Comparison of ENCODE assay signal across 18 cellular contexts in the genomic region with DNA sequence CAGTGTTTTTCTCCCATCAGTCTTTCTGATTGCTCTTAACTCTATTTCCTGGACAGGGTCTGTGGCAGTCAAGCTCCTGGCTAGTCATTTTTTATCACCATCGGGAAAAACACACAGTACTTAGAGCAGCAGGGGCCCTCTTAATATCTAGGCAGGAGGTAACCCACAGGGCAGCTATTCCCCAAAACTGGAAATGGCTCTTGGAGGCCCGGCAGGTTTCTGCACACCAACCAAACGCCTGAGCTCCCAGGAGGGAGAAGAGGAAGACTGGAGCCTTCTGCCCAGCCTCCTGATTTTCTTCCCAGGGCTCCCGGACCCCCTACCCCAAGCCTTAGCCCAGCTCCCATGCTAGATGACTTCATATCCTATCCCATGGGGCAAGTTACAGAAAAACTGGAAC. TPM values are rescaled to one million over a fixed set of nuclear protein-coding genes. Genes with fewer than 3 reads are reported as not detected.
DNase-seq lines count a peak whose midpoint lies in the region; ATAC-seq, FAIRE-seq and TF ChIP-seq lines count a peak whose summit lies in the region.
"Had no signal": no experiment of that assay in that cellular context is flagged by ENCODE, and none has a peak within 500 bp of the region (broad histone marks: within the 10 kb centered on the region; RNA-seq: fewer than 3 reads in every experiment).

No MANE protein-coding gene starts in this region.

- H3K27me3 ChIP-seq in neural cell (ENCODE audit: insufficient read depth, low read depth, low read length) (no peaks in the 10 kb centered on the region), small intestine (ENCODE audit: control insufficient read depth in 2 of 2, insufficient read depth in 2 of 2, low read length in 2 of 2) (no peaks in the 10 kb centered on the region), stomach (peaks cover 0 to 37% (median 0%) of the 10 kb centered on the region in 3 donors)
- H3K27me3 ChIP-seq: BLaER1 had no signal

- H3K27me3 Mint-ChIP-seq in activated CD8-positive, alpha-beta memory T cell treated with anti-CD3 and anti-CD28 coated beads, Interleukin-2, amount 10 ng/mL, durations not matched to agents 7 days and 5 days = peaks cover 7% of the 10 kb centered on the region

- TF ChIP-seq RAD21 in neural cell (conservative IDR thresholded peaks at IDR 0.05) = no peak

- H3K4me2 ChIP-seq in neural cell (ENCODE audit: low read length) = no peak overlapping the region
- H3K4me2 ChIP-seq: BLaER1, GM23338 had no signal

- H3K79me2 ChIP-seq in neural cell (replicated peaks; ENCODE audit: insufficient read depth, low read length) = no peaks in the 10 kb centered on the region

- no peaks in the 10 kb centered on the region for H4K20me1 ChIP-seq in neural cell (ENCODE audit: insufficient read depth)
- H4K20me1 ChIP-seq: BLaER1 had no signal

- no peak for TF ChIP-seq CTCF in neural cell (IDR thresholded peaks at IDR 0.05; ENCODE audit: poor library complexity, severe bottlenecking)
- no peak for TF ChIP-seq CTCF in stomach (IDR thresholded peaks at IDR 0.05)

- no peak for ATAC-seq in activated CD8-positive, alpha-beta memory T cell treated with anti-CD3 and anti-CD28 coated beads, Interleukin-2, amount 10 ng/mL, durations not matched to agents 7 days and 5 days
- ATAC-seq: GM23338 had no signal

- no peaks in the 10 kb centered on the region for H3K36me3 Mint-ChIP-seq in activated CD8-positive, alpha-beta memory T cell treated with anti-CD3 and anti-CD28 coated beads, Interleukin-2, amount 10 ng/mL, durations not matched to agents 7 days and 5 days

- no peaks in the 10 kb centered on the region for H3K4me1 Mint-ChIP-seq in activated CD8-positive, alpha-beta memory T cell treated with anti-CD3 and anti-CD28 coated beads, Interleukin-2, amount 10 ng/mL, durations not matched to agents 7 days and 5 days
- H3K4me1 Mint-ChIP-seq: CD8-positive, alpha-beta memory T cell; GM23338 had no signal

- H3K9me3 ChIP-seq in neural cell (ENCODE audit: low read length) = no peaks in the 10 kb centered on the region
- H3K9me3 ChIP-seq in small intestine (ENCODE audit: control insufficient read depth, low read depth) = no peaks in the 10 kb centered on the region
- H3K9me3 ChIP-seq in stomach = peaks cover 0 to 21% (median 16%) of the 10 kb centered on the region in 4 donors
- H3K9me3 ChIP-seq: Caco-2 had no signal

- no peak for TF ChIP-seq POLR2A in stomach (IDR thresholded peaks at IDR 0.05)

- H3K4me3 Mint-ChIP-seq in activated CD8-positive, alpha-beta memory T cell treated with anti-CD3 and anti-CD28 coated beads, Interleukin-2, amount 10 ng/mL, durations not matched to agents 7 days and 5 days = no peak overlapping the region
- H3K4me3 Mint-ChIP-seq: CD8-positive, alpha-beta memory T cell; GM23338 had no signal

- peaks cover 3% of the 10 kb centered on the region for H3K9me3 Mint-ChIP-seq in activated CD8-positive, alpha-beta memory T cell treated with anti-CD3 and anti-CD28 coated beads, Interleukin-2, amount 10 ng/mL, durations not matched to agents 7 days and 5 days (ENCODE audit: low read depth)

- WGBS in small intestine, 3 donors = 57 to 61% (median 59%) methylated on average over 4 of the region's 4 CpGs
- WGBS in stomach, 5 donors = 39 to 58% (median 54%) methylated on average over 4 of the region's 4 CpGs

- TF ChIP-seq EP300 in neural cell (conservative IDR thresholded peaks at IDR 0.05; ENCODE audit: poor library complexity, severe bottlenecking) (no peak), stomach (IDR thresholded peaks at IDR 0.05) (no peak)

- no peak overlapping the region for H3K27ac Mint-ChIP-seq in activated CD8-positive, alpha-beta memory T cell treated with anti-CD3 and anti-CD28 coated beads, Interleukin-2, amount 10 ng/mL, durations not matched to agents 7 days and 5 days
- H3K27ac Mint-ChIP-seq: CD8-positive, alpha-beta memory T cell; GM23338 had no signal

- DNase-seq in DMS79 treated with DMSO at 0.1 percent for 48 hours (lab: John Stamatoyannopoulos, UW) (peak; percentile 17), DMS79 (lab: John Stamatoyannopoulos, UW) (no peak), superior temporal gyrus (ENCODE audit: extremely low spot score) (no peak), small intestine (no peak), stomach (no peak)
- DNase-seq in activated CD8-positive, alpha-beta memory T cell treated with anti-CD3 and anti-CD28 coated beads, Interleukin-2, amount 10 ng/mL, durations not matched to agents 7 days and 5 days = peak; percentile 25
- DNase-seq in activated CD8-positive, alpha-beta memory T cell treated with anti-CD3 and anti-CD28 coated beads for 24 hours = no peak
- DNase-seq: AML-193; Caco-2; CD8-positive, alpha-beta memory T cell; H7; IMR-90 had no signal

- H3K27ac ChIP-seq in neural cell (ENCODE audit: low read length) (no peak overlapping the region), small intestine (ENCODE audit: low read depth in 1 of 2, low read length in 1 of 2) (no peak overlapping the region), stomach (no peak overlapping the region)
- H3K27ac ChIP-seq: 22Rv1, BLaER1 had no signal

- intact Hi-C loops in stomach (cut with DNase I; ENCODE audit: low total_unique reads) = no loop called here

- CTCF ChIA-PET in activated CD8-positive, alpha-beta memory T cell treated with anti-CD3 and anti-CD28 coated beads, Interleukin-2, amount 10 ng/mL, durations not matched to agents 7 days and 5 days (lab: Charles Lee) = no interaction called here

- H3K9me2 ChIP-seq in neural cell (ENCODE audit: insufficient read depth, low read length) = no peaks in the 10 kb centered on the region

- H3F3A ChIP-seq in neural cell (ENCODE audit: insufficient read depth, low read length, poor library complexity, severe bottlenecking) = no peaks in the 10 kb centered on the region

- H3K4me1 ChIP-seq in small intestine (ENCODE audit: control insufficient read depth in 2 of 2, insufficient read depth in 1 of 2, low read depth in 1 of 2, low read length in 1 of 2) (no peaks in the 10 kb centered on the region), stomach (no peaks in the 10 kb centered on the region)
- H3K4me1 ChIP-seq: BLaER1, Caco-2 had no signal

- no peak overlapping the region for H3K9ac ChIP-seq in neural cell (ENCODE audit: low read length)
- H3K9ac ChIP-seq: BLaER1 had no signal

- no peak overlapping the region for H3K4me3 ChIP-seq in neural cell (ENCODE audit: low read length)
- no peak overlapping the region for H3K4me3 ChIP-seq in small intestine (ENCODE audit: low read depth in 1 of 2, low read length in 2 of 2)
- H3K4me3 ChIP-seq in stomach = no peak overlapping the region
- H3K4me3 ChIP-seq: BLaER1, GM23338 had no signal

- H3K36me3 ChIP-seq in neural cell (ENCODE audit: insufficient read depth, low read length) (no peaks in the 10 kb centered on the region), small intestine (ENCODE audit: control insufficient read depth in 2 of 2, insufficient read depth in 2 of 2, low read length in 2 of 2) (no peaks in the 10 kb centered on the region), stomach (no peaks in the 10 kb centered on the region)
- H3K36me3 ChIP-seq: BLaER1 had no signal

- no peak overlapping the region for H2AFZ ChIP-seq in neural cell (ENCODE audit: low read depth, low read length)
- H2AFZ ChIP-seq: GM23338 had no signal

- no peak for FAIRE-seq in small intestine (lab: Jason Lieb, UNC)
- FAIRE-seq: GM12891 had no signal

TF ChIP-seq in neural cell, 6 proteins besides CTCF, POLR2A, EP300 and RAD21:
- TF ChIP-seq SMC3 (conservative IDR thresholded peaks at IDR 0.05; ENCODE audit: poor library complexity) = no peak
- no peak for TF ChIP-seq MXI1 (conservative IDR thresholded peaks at IDR 0.05; ENCODE audit: poor library complexity, severe bottlenecking)
- TF ChIP-seq, protein P1, sequence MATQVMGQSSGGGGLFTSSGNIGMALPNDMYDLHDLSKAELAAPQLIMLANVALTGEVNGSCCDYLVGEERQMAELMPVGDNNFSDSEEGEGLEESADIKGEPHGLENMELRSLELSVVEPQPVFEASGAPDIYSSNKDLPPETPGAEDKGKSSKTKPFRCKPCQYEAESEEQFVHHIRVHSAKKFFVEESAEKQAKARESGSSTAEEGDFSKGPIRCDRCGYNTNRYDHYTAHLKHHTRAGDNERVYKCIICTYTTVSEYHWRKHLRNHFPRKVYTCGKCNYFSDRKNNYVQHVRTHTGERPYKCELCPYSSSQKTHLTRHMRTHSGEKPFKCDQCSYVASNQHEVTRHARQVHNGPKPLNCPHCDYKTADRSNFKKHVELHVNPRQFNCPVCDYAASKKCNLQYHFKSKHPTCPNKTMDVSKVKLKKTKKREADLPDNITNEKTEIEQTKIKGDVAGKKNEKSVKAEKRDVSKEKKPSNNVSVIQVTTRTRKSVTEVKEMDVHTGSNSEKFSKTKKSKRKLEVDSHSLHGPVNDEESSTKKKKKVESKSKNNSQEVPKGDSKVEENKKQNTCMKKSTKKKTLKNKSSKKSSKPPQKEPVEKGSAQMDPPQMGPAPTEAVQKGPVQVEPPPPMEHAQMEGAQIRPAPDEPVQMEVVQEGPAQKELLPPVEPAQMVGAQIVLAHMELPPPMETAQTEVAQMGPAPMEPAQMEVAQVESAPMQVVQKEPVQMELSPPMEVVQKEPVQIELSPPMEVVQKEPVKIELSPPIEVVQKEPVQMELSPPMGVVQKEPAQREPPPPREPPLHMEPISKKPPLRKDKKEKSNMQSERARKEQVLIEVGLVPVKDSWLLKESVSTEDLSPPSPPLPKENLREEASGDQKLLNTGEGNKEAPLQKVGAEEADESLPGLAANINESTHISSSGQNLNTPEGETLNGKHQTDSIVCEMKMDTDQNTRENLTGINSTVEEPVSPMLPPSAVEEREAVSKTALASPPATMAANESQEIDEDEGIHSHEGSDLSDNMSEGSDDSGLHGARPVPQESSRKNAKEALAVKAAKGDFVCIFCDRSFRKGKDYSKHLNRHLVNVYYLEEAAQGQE (IDR thresholded peaks at IDR 0.05; ENCODE audit: borderline replicate concordance) = peak; percentile 40

RNA-seq across cellular contexts. Expression of a gene that starts 49.3 kb away (rescaled TPM):
- total RNA-seq in activated CD8-positive, alpha-beta memory T cell treated with anti-CD3 and anti-CD28 coated beads, Interleukin-2, amount 10 ng/mL, durations not matched to agents 7 days and 5 days = not detected
- 24.4 and 32.1 TPM in 2 replicates for polyA plus RNA-seq in neural cell
- polyA minus RNA-seq in neural cell = 8.5 and 11.9 TPM in 2 replicates
- under 1 TPM in 1 of 3 donors, not detected in 2; 0.04 TPM for polyA plus RNA-seq in small intestine
- not detected for total RNA-seq in stomach
- not detected for polyA plus RNA-seq in stomach
- total RNA-seq: Caco-2; CD8-positive, alpha-beta memory T cell; HT-29; IMR-90 had no signal
- polyA plus RNA-seq: CD8-positive, alpha-beta memory T cell; IMR-90 had no signal

Comparison
In these comparisons a context has a peak if more than half of its experiments do, and no peak if none do; other contexts are left out.
1. DNase-seq: peak in DMS79 treated with DMSO at 0.1 percent for 48 hours (single experiment) and activated CD8-positive, alpha-beta memory T cell treated with anti-CD3 and anti-CD28 coated beads, Interleukin-2, amount 10 ng/mL, durations not matched to agents 7 days and 5 days (single experiment); none in DMS79 (single experiment), activated CD8-positive, alpha-beta memory T cell treated with anti-CD3 and anti-CD28 coated beads for 24 hours (single experiment), superior temporal gyrus (single experiment), small intestine (single experiment) and stomach (single experiment).
2. RNA of a gene that starts 49.3 kb away (polyA plus RNA-seq): 24.4 to 32.1 TPM in neural cell; 0.04 TPM in small intestine and not detected in stomach; every median in the first group is over 10 times any median in the second.